ENCODE assay signal across 1 cellular context in genomic region chr9:114035845-114036785, GRCh38.
TF ChIP-seq lines count a peak whose summit lies in the region.

No MANE protein-coding gene starts in this region.

TF ChIP-seq in SK-N-SH, 30 proteins besides CTCF, POLR2A, EP300 and RAD21 (continued from another document):
- no peak for TF ChIP-seq REST (IDR thresholded peaks at IDR 0.05; ENCODE audit: low read depth, low read length)
- TF ChIP-seq GATA2 (CRISPR knock-in tag; IDR thresholded peaks at IDR 0.05), result no peak
- no peak for TF ChIP-seq FOXJ3 (CRISPR knock-in tag; IDR thresholded peaks at IDR 0.05)
